Comparison of ENCODE assay signal across 14 cellular contexts in the genomic region with DNA sequence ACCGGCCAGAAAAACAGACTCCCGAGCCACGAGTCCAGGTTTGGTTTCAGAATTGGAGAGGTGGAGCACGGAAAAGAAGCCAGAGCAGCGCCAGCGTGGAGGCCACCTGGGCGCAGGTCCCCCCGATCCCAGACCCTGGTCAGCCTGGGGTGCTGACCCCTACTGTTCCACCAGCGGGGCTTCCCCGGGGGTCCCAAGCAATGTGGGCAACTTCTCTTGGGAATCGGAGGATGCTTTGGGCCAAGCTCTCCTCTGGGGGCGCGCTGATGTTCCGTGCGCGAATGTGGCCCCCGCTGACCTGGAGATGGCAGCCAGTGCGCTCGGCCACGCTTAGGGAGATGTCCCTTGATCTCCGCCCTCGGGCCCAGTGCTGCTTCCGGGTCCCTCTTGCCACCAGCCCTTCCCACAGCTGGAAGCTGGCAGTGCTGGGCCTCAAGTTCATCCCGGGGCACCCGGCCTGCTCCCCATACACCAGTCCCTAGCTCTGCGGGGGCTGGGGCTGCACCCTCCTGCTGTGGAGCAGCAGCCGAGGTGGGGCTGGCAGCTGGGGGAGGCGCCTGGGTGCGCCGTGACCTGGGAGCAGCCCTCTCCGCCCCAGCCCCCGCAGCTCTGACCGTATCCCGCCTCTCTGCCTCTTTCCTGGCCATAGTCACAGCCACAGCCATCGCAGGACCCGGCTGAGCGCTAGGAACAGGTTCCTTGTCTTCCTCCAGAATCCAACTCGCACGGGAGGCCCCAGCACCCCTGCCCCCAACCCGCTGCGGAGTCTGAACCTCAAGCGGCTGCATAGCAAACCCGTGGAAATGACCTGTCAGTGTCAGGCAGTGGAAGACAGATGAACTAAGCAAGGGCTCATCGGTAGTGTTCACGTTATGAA.
DNase-seq lines count a peak whose midpoint lies in the region; ATAC-seq and TF ChIP-seq lines count a peak whose summit lies in the region.
"Had no signal": no experiment of that assay in that cellular context is flagged by ENCODE, and none has a peak within 500 bp of the region (broad histone marks: within the 10 kb centered on the region; RNA-seq: fewer than 3 reads in every experiment).

No MANE protein-coding gene starts in this region.

- H3K4me2 ChIP-seq in SK-N-SH, result no peak overlapping the region

- intact Hi-C loops in body of pancreas (cut with DNase I), result no loop called here
- intact Hi-C loops in transverse colon (cut with DNase I; ENCODE audit: low total_unique reads), result no loop called here

- TF ChIP-seq RAD21 in SK-N-SH (IDR thresholded peaks at IDR 0.05; ENCODE audit: low read length) (no peak), liver (IDR thresholded peaks at IDR 0.05) (no peak)

- H3K36me3 ChIP-seq in SK-N-SH (replicated peaks in 1 of 2; ENCODE audit: control insufficient read depth in 1 of 2, insufficient read depth in 2 of 2, low read length in 1 of 2), result peaks cover 2 to 11% of the 10 kb centered on the region in 2 experiments
- no peaks in the 10 kb centered on the region for H3K36me3 ChIP-seq in body of pancreas (replicated peaks in 1 of 2; ENCODE audit: insufficient read depth in 1 of 2, low read depth in 2 of 2)
- no peaks in the 10 kb centered on the region for H3K36me3 ChIP-seq in liver (ENCODE audit: control insufficient read depth in 4 of 4, insufficient read depth in 3 of 4, low read depth in 1 of 4, low read length in 3 of 4)
- no peaks in the 10 kb centered on the region for H3K36me3 ChIP-seq in transverse colon
- H3K36me3 ChIP-seq: thyroid gland had no signal

- in situ Hi-C loops in transverse colon (cut with MboI; ENCODE audit: low pct_ligation_motif_present in 1 of 4, low pct_unique_long_range_greater_than_20kb in 1 of 4, low sequenced_read_pairs in 3 of 4), result loop anchor here in 1 of 4 donors (25.0 kb wide), 1 partner anchor 229 kb away; a partner anchor contains a TSS

- H3F3A ChIP-seq in SK-N-SH (replicated peaks; ENCODE audit: insufficient read depth), result peaks cover 15% of the 10 kb centered on the region

- CTCF ChIA-PET in SK-N-SH (lab: Yijun Ruan, JAX), result interaction anchor here (3.1 kb wide), 1 partner anchor 11 kb away, joined by 25 read pairs; no protein-coding TSS in a partner anchor

- H3K9me2 ChIP-seq in SK-N-SH, result no peaks in the 10 kb centered on the region

- H3K27ac ChIP-seq in SK-N-SH (ENCODE audit: low read depth in 2 of 2, low read length in 1 of 2) (no peak overlapping the region), body of pancreas (peak overlapping the region; percentile 16 to 62 (median 36)), liver (ENCODE audit: low read depth in 1 of 2, low read length in 2 of 2) (peak overlapping the region; percentile 82 to 89), transverse colon (peak overlapping the region; percentile 66 to 87 (median 73))
- H3K27ac ChIP-seq: thyroid gland had no signal

- no peaks in the 10 kb centered on the region for H3K27me3 ChIP-seq in SK-N-SH (ENCODE audit: insufficient read depth)
- H3K27me3 ChIP-seq in body of pancreas, result no peaks in the 10 kb centered on the region
- no peaks in the 10 kb centered on the region for H3K27me3 ChIP-seq in liver (ENCODE audit: control insufficient read depth in 4 of 4, insufficient read depth in 4 of 4, low read length in 3 of 4)
- no peaks in the 10 kb centered on the region for H3K27me3 ChIP-seq in transverse colon
- H3K27me3 ChIP-seq: thyroid gland had no signal

- TF ChIP-seq EP300 in SK-N-SH (IDR thresholded peaks at IDR 0.05; ENCODE audit: borderline replicate concordance in 1 of 2, low read depth in 1 of 2, low read length in 1 of 2), result no peak
- no peak for TF ChIP-seq EP300 in transverse colon (IDR thresholded peaks at IDR 0.05; ENCODE audit: low read depth)

- H3K4me1 ChIP-seq in SK-N-SH (ENCODE audit: control insufficient read depth in 1 of 2, insufficient read depth in 2 of 2, low read depth in 1 of 2, low read length in 1 of 2) (no peaks in the 10 kb centered on the region), body of pancreas (peaks cover 15% of the 10 kb centered on the region), liver (ENCODE audit: control insufficient read depth in 4 of 4, insufficient read depth in 4 of 4, low read length in 3 of 4) (peaks cover 3 to 25% (median 17%) of the 10 kb centered on the region in 4 donors), transverse colon (peaks cover 0 to 16% (median 10%) of the 10 kb centered on the region in 4 donors)
- H3K4me1 ChIP-seq: thyroid gland had no signal

- H3K4me3 ChIP-seq in SK-N-SH (ENCODE audit: low read depth in 2 of 2, low read length in 1 of 2) (no peak overlapping the region), body of pancreas (no peak overlapping the region), liver (ENCODE audit: low read depth in 1 of 3, low read length in 3 of 3) (peak overlapping the region; percentile 49 to 70 (median 51)), transverse colon (peak overlapping the region in 3 of 4 donors; percentile 4 to 30 (median 17))
- H3K4me3 ChIP-seq: thyroid gland had no signal

- H3K9ac ChIP-seq in SK-N-SH (no peak overlapping the region), liver (ENCODE audit: low read depth in 1 of 2, low read length in 2 of 2) (peak overlapping the region in 1 of 2 donors; percentile 27)

- H3K79me2 ChIP-seq in SK-N-SH (ENCODE audit: insufficient read depth), result peaks cover 53% of the 10 kb centered on the region

- peaks cover 21% of the 10 kb centered on the region; the same call in 1 of the 2 replicates for H4K20me1 ChIP-seq in SK-N-SH (ENCODE audit: insufficient read depth)

- POLR2A ChIA-PET in SK-N-SH (lab: Yijun Ruan, JAX), result no interaction called here

- TF ChIP-seq CTCF in SK-N-SH (IDR thresholded peaks at IDR 0.05) (no peak), body of pancreas (IDR thresholded peaks at IDR 0.05) (no peak), liver (IDR thresholded peaks at IDR 0.05; ENCODE audit: low read depth, low read length, missing input control) (no peak), transverse colon (IDR thresholded peaks at IDR 0.05) (no peak)

- ATAC-seq in SK-N-SH treated with all-trans-retinoic acid at 6 μM for 48 hours (no peak), body of pancreas (peak; percentile 47)
- ATAC-seq: naive thymus-derived CD4-positive, alpha-beta T cell had no signal

- TF ChIP-seq POLR2A in body of pancreas (IDR thresholded peaks at IDR 0.05) (no peak), transverse colon (IDR thresholded peaks at IDR 0.05) (no peak)

- H3K9me3 ChIP-seq in SK-N-SH (no peaks in the 10 kb centered on the region), body of pancreas (peaks cover 0 to 4% (median 0%) of the 10 kb centered on the region in 3 donors), liver (ENCODE audit: control insufficient read depth in 4 of 4, low read length in 3 of 4) (no peaks in the 10 kb centered on the region), transverse colon (no peaks in the 10 kb centered on the region)
- H3K9me3 ChIP-seq: thyroid gland had no signal

- DNase-seq in SK-N-SH (peak; percentile 27), body of pancreas (peak; percentile 13 to 40 (median 18)), transverse colon (peak; percentile 51), NCI-H226 (no peak), activated gamma-delta T cell treated with Interleukin-2 at 50 U/mL for 16 hours (no peak), 8988T (no peak)
- DNase-seq: activated CD4-positive, CD25-positive, alpha-beta regulatory T cell treated with anti-CD3 and anti-CD28 coated beads, Interleukin-2, amount 50 U/mL, for 72 hours; hippocampal formation; left cardiac atrium; naive thymus-derived CD4-positive, alpha-beta T cell; T-helper 2 cell; thyroid gland had no signal

- 88% methylated on average over 28 of the region's 45 CpGs for WGBS in SK-N-SH (ENCODE audit: low lambda C conversion rate)
- WGBS in body of pancreas, 2 donors, result 60 to 75% methylated on average over 27 to 44 of the region's 45 CpGs
- 39% methylated on average over 45 of the region's 45 CpGs for WGBS in liver
- WGBS in transverse colon (ENCODE audit: low coverage in 1 of 2), 2 donors, result 68 to 83% methylated on average over 8 to 45 of the region's 45 CpGs

- no peak overlapping the region for H2AFZ ChIP-seq in SK-N-SH (ENCODE audit: low read depth)

TF ChIP-seq in SK-N-SH, 30 proteins besides CTCF, POLR2A, EP300 and RAD21:
- no peak for TF ChIP-seq TCF12 (IDR thresholded peaks at IDR 0.05)
- TF ChIP-seq, protein P1, sequence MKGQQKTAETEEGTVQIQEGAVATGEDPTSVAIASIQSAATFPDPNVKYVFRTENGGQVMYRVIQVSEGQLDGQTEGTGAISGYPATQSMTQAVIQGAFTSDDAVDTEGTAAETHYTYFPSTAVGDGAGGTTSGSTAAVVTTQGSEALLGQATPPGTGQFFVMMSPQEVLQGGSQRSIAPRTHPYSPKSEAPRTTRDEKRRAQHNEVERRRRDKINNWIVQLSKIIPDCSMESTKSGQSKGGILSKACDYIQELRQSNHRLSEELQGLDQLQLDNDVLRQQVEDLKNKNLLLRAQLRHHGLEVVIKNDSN (IDR thresholded peaks at IDR 0.05; ENCODE audit: borderline replicate concordance, low read depth), result no peak

TF ChIP-seq in SK-N-SH treated with all-trans-retinoic acid at 6 μM for 48 hours, 23 proteins besides CTCF, POLR2A, EP300 and RAD21 (continues in another document):
- TF ChIP-seq, protein P2, sequence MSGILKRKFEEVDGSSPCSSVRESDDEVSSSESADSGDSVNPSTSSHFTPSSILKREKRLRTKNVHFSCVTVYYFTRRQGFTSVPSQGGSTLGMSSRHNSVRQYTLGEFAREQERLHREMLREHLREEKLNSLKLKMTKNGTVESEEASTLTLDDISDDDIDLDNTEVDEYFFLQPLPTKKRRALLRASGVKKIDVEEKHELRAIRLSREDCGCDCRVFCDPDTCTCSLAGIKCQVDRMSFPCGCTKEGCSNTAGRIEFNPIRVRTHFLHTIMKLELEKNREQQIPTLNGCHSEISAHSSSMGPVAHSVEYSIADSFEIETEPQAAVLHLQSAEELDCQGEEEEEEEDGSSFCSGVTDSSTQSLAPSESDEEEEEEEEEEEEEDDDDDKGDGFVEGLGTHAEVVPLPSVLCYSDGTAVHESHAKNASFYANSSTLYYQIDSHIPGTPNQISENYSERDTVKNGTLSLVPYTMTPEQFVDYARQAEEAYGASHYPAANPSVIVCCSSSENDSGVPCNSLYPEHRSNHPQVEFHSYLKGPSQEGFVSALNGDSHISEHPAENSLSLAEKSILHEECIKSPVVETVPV (CRISPR knock-in tag; IDR thresholded peaks at IDR 0.05), result no peak
- TF ChIP-seq SNAI2 (CRISPR knock-in tag; IDR thresholded peaks at IDR 0.05), result no peak

TF ChIP-seq in liver, 16 proteins besides CTCF, POLR2A, EP300 and RAD21 (continues in another document):
- peak in 1 of 2 donors; percentile 19 for TF ChIP-seq EGR1 (IDR thresholded peaks at IDR 0.05; ENCODE audit: low read depth in 2 of 2)
- TF ChIP-seq, protein P3, sequence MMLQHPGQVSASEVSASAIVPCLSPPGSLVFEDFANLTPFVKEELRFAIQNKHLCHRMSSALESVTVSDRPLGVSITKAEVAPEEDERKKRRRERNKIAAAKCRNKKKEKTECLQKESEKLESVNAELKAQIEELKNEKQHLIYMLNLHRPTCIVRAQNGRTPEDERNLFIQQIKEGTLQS (IDR thresholded peaks at IDR 0.05), result no peak

Comparison
In these comparisons a context has a peak if more than half of its experiments do, and no peak if none do; other contexts are left out.
1. DNase-seq: peak in SK-N-SH (single experiment), body of pancreas (4 of 4) and transverse colon (single experiment); none in NCI-H226 (single experiment), activated gamma-delta T cell treated with Interleukin-2 at 50 U/mL for 16 hours (single experiment) and 8988T (single experiment).
2. H3K27ac ChIP-seq: peak in body of pancreas (4 of 4), liver (2 of 2) and transverse colon (4 of 4); none in SK-N-SH (0 of 2).
3. H3K4me3 ChIP-seq: peak in liver (3 of 3) and transverse colon (3 of 4); none in SK-N-SH (0 of 2) and body of pancreas (0 of 2).